Comparison of ENCODE assay signal across 1 cellular context in the genomic region with DNA sequence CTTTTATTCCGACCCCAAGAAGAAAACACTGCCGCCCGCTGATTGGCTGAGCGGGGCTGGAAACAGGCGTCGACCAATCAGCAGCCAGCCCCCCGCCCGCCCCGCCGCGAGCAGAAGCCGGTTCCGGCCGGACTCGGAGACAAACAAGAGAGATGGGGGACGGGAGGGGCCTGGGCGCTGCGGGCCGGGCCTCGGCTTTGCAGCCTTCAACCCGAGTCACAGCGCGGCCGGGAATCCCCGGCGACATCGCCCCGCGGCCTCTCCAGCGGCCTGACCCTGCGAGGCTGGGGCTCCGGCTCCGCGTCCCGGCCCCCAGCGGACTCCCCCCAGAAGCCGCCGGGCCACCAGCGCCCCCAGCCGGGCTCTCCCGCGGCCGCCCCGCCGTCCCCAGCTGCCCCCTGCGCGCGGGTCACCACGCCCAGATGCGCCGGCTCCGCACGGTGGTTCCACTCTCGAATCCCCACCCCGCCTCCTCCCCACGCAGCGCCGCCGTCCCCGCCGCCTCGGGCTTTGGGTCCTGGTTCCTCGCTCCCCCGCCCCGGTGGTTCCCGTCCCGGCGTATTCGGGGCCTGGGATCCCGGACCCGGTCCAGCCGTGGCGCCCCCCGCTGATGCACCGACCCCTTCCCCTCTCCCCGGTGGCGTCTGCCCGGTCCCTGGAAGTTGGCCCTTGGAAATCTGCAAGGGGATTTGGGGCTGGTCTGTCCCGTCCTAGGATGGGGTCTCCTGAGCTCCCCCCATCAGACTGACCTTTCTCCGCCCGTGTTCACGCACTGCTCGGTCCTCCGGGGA.
TF ChIP-seq lines count a peak whose summit lies in the region.

No MANE protein-coding gene starts in this region.

TF ChIP-seq in HepG2, 621 proteins besides CTCF, POLR2A, EP300 and RAD21 (continued from another document):
- TF ChIP-seq, protein P1, sequence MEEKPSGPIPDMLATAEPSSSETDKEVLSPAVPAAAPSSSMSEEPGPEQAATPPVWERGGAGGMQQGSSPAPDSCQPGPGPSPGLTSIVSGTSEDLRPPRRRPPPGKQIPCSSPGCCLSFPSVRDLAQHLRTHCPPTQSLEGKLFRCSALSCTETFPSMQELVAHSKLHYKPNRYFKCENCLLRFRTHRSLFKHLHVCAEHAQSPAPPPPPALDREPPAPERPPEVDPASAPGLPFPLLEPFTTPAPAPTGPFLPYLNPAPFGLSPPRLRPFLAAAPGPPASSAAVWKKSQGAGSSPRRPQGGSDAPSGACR (CRISPR knock-in tag; IDR thresholded peaks at IDR 0.05), result no peak
- no peak for TF ChIP-seq FOXP1 (IDR thresholded peaks at IDR 0.05)
- no peak for TF ChIP-seq FOXP1 (CRISPR knock-in tag; IDR thresholded peaks at IDR 0.05)
- TF ChIP-seq, protein P2, sequence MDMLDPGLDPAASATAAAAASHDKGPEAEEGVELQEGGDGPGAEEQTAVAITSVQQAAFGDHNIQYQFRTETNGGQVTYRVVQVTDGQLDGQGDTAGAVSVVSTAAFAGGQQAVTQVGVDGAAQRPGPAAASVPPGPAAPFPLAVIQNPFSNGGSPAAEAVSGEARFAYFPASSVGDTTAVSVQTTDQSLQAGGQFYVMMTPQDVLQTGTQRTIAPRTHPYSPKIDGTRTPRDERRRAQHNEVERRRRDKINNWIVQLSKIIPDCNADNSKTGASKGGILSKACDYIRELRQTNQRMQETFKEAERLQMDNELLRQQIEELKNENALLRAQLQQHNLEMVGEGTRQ (IDR thresholded peaks at IDR 0.05; ENCODE audit: low read depth, low read length), result no peak
- TF ChIP-seq, protein P2 (CRISPR knock-in tag; IDR thresholded peaks at IDR 0.05; ENCODE audit: borderline replicate concordance), result no peak
- no peak for TF ChIP-seq AKAP8 (CRISPR knock-in tag; IDR thresholded peaks at IDR 0.05)
- TF ChIP-seq KLF15 (CRISPR knock-in tag; IDR thresholded peaks at IDR 0.05; ENCODE audit: borderline replicate concordance), result no peak
- TF ChIP-seq, protein P3, sequence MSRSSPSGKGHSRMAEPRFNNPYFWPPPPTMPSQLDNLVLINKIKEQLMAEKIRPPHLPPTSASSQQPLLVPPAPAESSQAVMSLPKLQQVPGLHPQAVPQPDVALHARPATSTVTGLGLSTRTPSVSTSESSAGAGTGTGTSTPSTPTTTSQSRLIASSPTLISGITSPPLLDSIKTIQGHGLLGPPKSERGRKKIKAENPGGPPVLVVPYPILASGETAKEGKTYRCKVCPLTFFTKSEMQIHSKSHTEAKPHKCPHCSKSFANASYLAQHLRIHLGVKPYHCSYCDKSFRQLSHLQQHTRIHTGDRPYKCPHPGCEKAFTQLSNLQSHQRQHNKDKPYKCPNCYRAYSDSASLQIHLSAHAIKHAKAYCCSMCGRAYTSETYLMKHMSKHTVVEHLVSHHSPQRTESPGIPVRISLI (CRISPR knock-in tag; IDR thresholded peaks at IDR 0.05; ENCODE audit: borderline replicate concordance), result no peak
